Comparison of ENCODE assay signal across 8 cellular contexts in the genomic region with DNA sequence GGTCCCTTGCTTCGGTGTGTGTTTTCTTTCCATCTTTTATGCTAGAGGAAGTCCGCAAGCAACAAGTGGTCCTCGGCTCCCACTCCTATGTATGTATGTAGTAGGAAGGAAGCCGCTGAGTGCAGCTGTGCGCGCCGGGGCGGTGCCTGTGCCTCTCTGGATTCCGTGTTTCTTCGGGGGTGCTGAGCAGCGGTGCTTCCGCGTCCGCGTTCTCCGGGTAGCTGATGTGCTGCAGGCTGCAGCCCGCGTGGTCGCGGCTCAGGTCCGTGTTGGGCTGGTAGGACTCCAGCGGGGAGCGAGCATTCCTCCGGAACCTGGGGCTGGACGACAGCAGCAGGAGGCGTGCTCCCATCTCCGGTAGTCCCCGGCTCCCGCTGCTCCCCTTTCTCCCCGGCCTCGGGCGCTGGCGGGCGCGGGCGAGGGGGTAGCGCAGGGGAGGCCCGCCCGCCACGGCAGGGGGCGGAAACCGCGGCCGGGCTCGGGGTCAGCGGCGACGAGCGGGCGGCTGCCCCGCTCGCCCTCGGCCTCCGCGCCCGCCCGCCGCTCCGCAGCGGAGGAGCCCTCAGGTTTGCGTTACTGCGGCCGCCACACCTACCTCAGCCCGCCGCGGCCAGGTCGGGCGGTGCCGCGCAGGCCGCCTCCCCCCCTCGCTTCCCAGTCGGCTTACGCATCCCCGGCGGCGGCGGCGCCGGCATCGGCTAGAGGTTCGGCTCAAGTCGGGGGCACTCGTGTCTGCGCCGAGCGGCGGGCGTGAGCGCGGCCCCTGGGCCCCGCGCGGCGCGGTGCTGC. TPM values are rescaled to one million over a fixed set of nuclear protein-coding genes. Genes with fewer than 3 reads are reported as not detected.
DNase-seq lines count a peak whose midpoint lies in the region; ATAC-seq and TF ChIP-seq lines count a peak whose summit lies in the region.

No MANE protein-coding gene starts in this region.

- TF ChIP-seq CTCF in AG09309 (IDR thresholded peaks at IDR 0.05; ENCODE audit: control insufficient read depth, insufficient read depth, low read depth, low read length, missing control alignments), result no peak

- peaks cover 49% of the 10 kb centered on the region for H3K36me3 Mint-ChIP-seq in activated CD8-positive, alpha-beta T cell treated with anti-CD3 and anti-CD28 coated beads, Interleukin-2, amount 10 ng/mL, durations not matched to agents 7 days and 5 days (ENCODE audit: low read depth)
- H3K36me3 Mint-ChIP-seq in effector memory CD8-positive, alpha-beta T cell (ENCODE audit: insufficient read depth), result peaks cover 21% of the 10 kb centered on the region

- POLR2A ChIA-PET in activated CD8-positive, alpha-beta T cell treated with anti-CD3 and anti-CD28 coated beads, Interleukin-2, amount 10 ng/mL, durations not matched to agents 7 days and 5 days (lab: Charles Lee), result interaction anchor here (0.6 to 4.3 kb wide), 9 partner anchors 9 to 80 kb away, joined by 3 to 36 read pairs (median 4); a partner anchor contains a TSS

- peaks cover 35% of the 10 kb centered on the region for H3K4me1 ChIP-seq in mononuclear cell (ENCODE audit: insufficient read depth, low read length)

- peak; percentile 3 for DNase-seq in AG09309 (ENCODE audit: low read depth)
- peak; percentile 68 to 93 for DNase-seq in NCI-H526 (lab: John Stamatoyannopoulos, UW)
- DNase-seq in activated CD8-positive, alpha-beta T cell treated with anti-CD3 and anti-CD28 coated beads, Interleukin-2, amount 10 ng/mL, durations not matched to agents 7 days and 5 days, result peak; percentile 82
- peak; percentile 50 to 58 (median 57) for DNase-seq in effector memory CD8-positive, alpha-beta T cell
- DNase-seq in stimulated activated CD8-positive, alpha-beta memory T cell treated with anti-CD3 and anti-CD28 coated beads, Interleukin-2, amount 100 ng/mL, for 48 hours (ENCODE audit: low read depth in 2 of 2), result peak; percentile 39 to 55

- peak overlapping the region; percentile 87 for H3K4me3 Mint-ChIP-seq in activated CD8-positive, alpha-beta T cell treated with anti-CD3 and anti-CD28 coated beads, Interleukin-2, amount 10 ng/mL, durations not matched to agents 7 days and 5 days
- H3K4me3 Mint-ChIP-seq in effector memory CD8-positive, alpha-beta T cell, result peak overlapping the region; percentile 93

- H3K9me3 Mint-ChIP-seq in activated CD8-positive, alpha-beta T cell treated with anti-CD3 and anti-CD28 coated beads, Interleukin-2, amount 10 ng/mL, durations not matched to agents 7 days and 5 days (ENCODE audit: insufficient read depth), result no peaks in the 10 kb centered on the region
- no peaks in the 10 kb centered on the region for H3K9me3 Mint-ChIP-seq in effector memory CD8-positive, alpha-beta T cell

- no peaks in the 10 kb centered on the region for H3K9me3 ChIP-seq in mononuclear cell (ENCODE audit: low read depth, low read length)

- H3K4me3 ChIP-seq in AG09309 (ENCODE audit: control insufficient read depth, low read depth, low read length), result peak overlapping the region; percentile 60
- H3K4me3 ChIP-seq in mononuclear cell (ENCODE audit: low read length), result peak overlapping the region; percentile 69

- H3K27me3 Mint-ChIP-seq in activated CD8-positive, alpha-beta T cell treated with anti-CD3 and anti-CD28 coated beads, Interleukin-2, amount 10 ng/mL, durations not matched to agents 7 days and 5 days (ENCODE audit: low read depth), result no peaks in the 10 kb centered on the region
- no peaks in the 10 kb centered on the region for H3K27me3 Mint-ChIP-seq in effector memory CD8-positive, alpha-beta T cell

- peak overlapping the region; percentile 79 for H3K27ac Mint-ChIP-seq in activated CD8-positive, alpha-beta T cell treated with anti-CD3 and anti-CD28 coated beads, Interleukin-2, amount 10 ng/mL, durations not matched to agents 7 days and 5 days
- H3K27ac Mint-ChIP-seq in effector memory CD8-positive, alpha-beta T cell, result peak overlapping the region; percentile 71 to 94

- peaks cover 49% of the 10 kb centered on the region for H3K4me1 Mint-ChIP-seq in activated CD8-positive, alpha-beta T cell treated with anti-CD3 and anti-CD28 coated beads, Interleukin-2, amount 10 ng/mL, durations not matched to agents 7 days and 5 days (ENCODE audit: low read depth)
- H3K4me1 Mint-ChIP-seq in effector memory CD8-positive, alpha-beta T cell (ENCODE audit: low read depth in 2 of 2), result peaks cover 33 to 63% of the 10 kb centered on the region in 2 donors

- ATAC-seq in GM18909 (IDR thresholded peaks at IDR 0.05; ENCODE audit: poor library complexity, unreplicated experiment) (peak; percentile 55), HG03108 (IDR thresholded peaks at IDR 0.05; ENCODE audit: unreplicated experiment) (peak; percentile 33)
- peak; percentile 64 for ATAC-seq in activated CD8-positive, alpha-beta T cell treated with anti-CD3 and anti-CD28 coated beads, Interleukin-2, amount 10 ng/mL, durations not matched to agents 7 days and 5 days
- peak; percentile 62 for ATAC-seq in effector memory CD8-positive, alpha-beta T cell (replicated peaks)

- CTCF ChIA-PET in activated CD8-positive, alpha-beta T cell treated with anti-CD3 and anti-CD28 coated beads, Interleukin-2, amount 10 ng/mL, durations not matched to agents 7 days and 5 days (lab: Charles Lee), result interaction anchor here (1.0 to 8.1 kb wide), 6 partner anchors 9 to 106 kb away, joined by 3 to 56 read pairs (median 4); no protein-coding TSS in a partner anchor

- no peaks in the 10 kb centered on the region for H3K27me3 ChIP-seq in mononuclear cell (ENCODE audit: insufficient read depth, low read length)

RNA-seq across cellular contexts. Expression of a gene that starts 0.5 kb away (rescaled TPM):
- 1 to 10 TPM; 3.1 to 3.2 TPM for total RNA-seq in activated CD8-positive, alpha-beta T cell treated with anti-CD3 and anti-CD28 coated beads, Interleukin-2, amount 10 ng/mL, durations not matched to agents 7 days and 5 days
- total RNA-seq in mononuclear cell, result 1.5 TPM

RNA-seq across cellular contexts. Expression of a gene that starts 0.7 kb away (rescaled TPM):
- 10 to 100 TPM; 30.8 to 31.1 TPM for total RNA-seq in activated CD8-positive, alpha-beta T cell treated with anti-CD3 and anti-CD28 coated beads, Interleukin-2, amount 10 ng/mL, durations not matched to agents 7 days and 5 days
- total RNA-seq in mononuclear cell, result 19.4 TPM

Comparison
In these comparisons a context has a peak if more than half of its experiments do, and no peak if none do; other contexts are left out.
1. Peak in every context shown above with its lines: DNase-seq, ATAC-seq and H3K4me3 ChIP-seq.
2. DNase-seq: peak in every context shown above with its lines; median percentile 82 in activated CD8-positive, alpha-beta T cell treated with anti-CD3 and anti-CD28 coated beads, Interleukin-2, amount 10 ng/mL, durations not matched to agents 7 days and 5 days; 80 in NCI-H526; 57 in effector memory CD8-positive, alpha-beta T cell; 47 in stimulated activated CD8-positive, alpha-beta memory T cell treated with anti-CD3 and anti-CD28 coated beads, Interleukin-2, amount 100 ng/mL, for 48 hours; 3 in AG09309.